8 cellular contexts compared by ENCODE assay signal in the genomic region with DNA sequence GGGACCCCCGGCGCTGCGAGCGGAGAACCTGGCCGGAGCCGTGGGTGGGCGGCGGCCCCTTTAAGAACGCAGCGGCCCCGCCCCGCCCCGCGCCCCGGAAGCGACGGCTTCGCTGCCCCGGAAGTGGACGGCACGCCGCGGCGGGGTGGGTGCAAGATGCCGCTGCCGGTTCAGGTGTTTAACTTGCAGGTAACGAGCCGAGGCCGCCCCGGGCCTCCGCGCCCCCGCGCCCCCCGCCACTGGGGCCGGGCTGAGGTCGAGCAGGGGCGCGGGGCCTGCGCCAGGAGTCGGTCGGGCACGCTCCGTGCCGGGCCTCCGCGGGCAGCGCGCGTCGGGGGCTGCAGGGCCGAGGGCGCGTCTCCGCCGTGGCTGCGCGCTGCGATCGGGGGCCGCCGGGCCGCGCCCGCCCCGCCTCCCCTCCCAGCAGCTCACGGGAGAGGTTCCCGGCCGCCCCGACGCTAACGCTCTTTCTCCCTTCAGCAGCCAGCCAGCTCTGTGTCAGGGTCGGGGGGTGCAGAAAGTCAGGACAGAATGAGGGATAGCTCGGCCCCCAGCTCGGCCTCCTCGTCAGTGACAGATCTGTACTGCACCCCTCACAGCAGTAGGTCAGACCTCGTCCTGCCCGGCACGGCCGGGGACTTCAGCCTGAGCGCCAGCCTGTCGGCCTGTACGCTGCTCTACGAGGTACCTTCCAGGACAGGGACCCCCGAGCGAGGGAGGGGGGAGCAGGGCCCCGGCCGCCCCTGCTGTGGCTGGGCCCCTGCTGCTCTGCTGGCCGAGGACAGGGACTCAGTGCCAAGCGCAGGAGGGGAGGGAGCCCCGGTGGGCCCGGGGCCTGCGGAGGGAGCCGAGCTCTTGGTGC. TPM values are rescaled to one million over a fixed set of nuclear protein-coding genes. Genes with fewer than 3 reads are reported as not detected.
DNase-seq lines count a peak whose midpoint lies in the region; ATAC-seq and TF ChIP-seq lines count a peak whose summit lies in the region.

GPS1 (plus strand) TSS at position 123 of the 862 bp plus-strand sequence; CDS start at position 157, 34 bp downstream.
RFNG (minus strand) TSS at position 36 of the 862 bp plus-strand sequence. CDS start 45 bp downstream, outside the sequence.

- WGBS in lung, 2 donors = 1% methylated on average over 72 to 94 of the region's 94 CpGs

- CTCF ChIA-PET in activated CD4-positive, alpha-beta memory T cell treated with anti-CD3 and anti-CD28 coated beads for 36 hours (lab: Charles Lee) = interaction anchor here (1.0 to 1.5 kb wide), 2 partner anchors 21 to 92 kb away, joined by 4 to 6 read pairs; partner anchors contain the start of gene RAC3

- H3K4me1 Mint-ChIP-seq in HFFc6 (ENCODE audit: low read depth) = peaks cover 10% of the 10 kb centered on the region; the same call in 1 of the 2 replicates
- H3K4me1 Mint-ChIP-seq in activated CD4-positive, alpha-beta memory T cell treated with anti-CD3 and anti-CD28 coated beads for 36 hours (ENCODE audit: low read depth) = peaks cover 21% of the 10 kb centered on the region

- no peak for TF ChIP-seq CTCF in HFFc6 (IDR thresholded peaks at IDR 0.05)
- no peak for TF ChIP-seq CTCF in lung (IDR thresholded peaks at IDR 0.05; ENCODE audit: control extremely low read depth, extremely low read depth)

- DNase-seq in EH (ENCODE audit: low read depth) (peak; percentile 62), HFFc6 (no peak), NCI-H345 (lab: John Stamatoyannopoulos, UW) (peak; percentile 87), ecto neural progenitor cell (ENCODE audit: low spot score) (peak; percentile 88), lung (ENCODE audit: low spot score) (peak; percentile 81)
- DNase-seq in activated CD4-positive, alpha-beta memory T cell treated with anti-CD3 and anti-CD28 coated beads for 36 hours = peak; percentile 86
- DNase-seq in stimulated activated CD4-positive, alpha-beta T cell treated with anti-CD3 and anti-CD28 coated beads, TNF-alpha, amount 100 ng/mL, for 1 hour (ENCODE audit: low read depth in 3 of 3, low spot score in 1 of 3) = peak; percentile 47 to 84 (median 50)

- H3K27ac Mint-ChIP-seq in HFFc6 = peak within 1 kb of the TSS; percentile 77
- H3K27ac Mint-ChIP-seq in activated CD4-positive, alpha-beta memory T cell treated with anti-CD3 and anti-CD28 coated beads for 36 hours = no peak within 1 kb of the TSS

- H3K27ac ChIP-seq in lung (ENCODE audit: low read depth in 1 of 2, low read length in 1 of 2) = peak within 1 kb of the TSS; percentile 30 to 47

- intact Hi-C loops in activated CD4-positive, alpha-beta memory T cell treated with anti-CD3 and anti-CD28 coated beads for 36 hours (cut with micrococcal nuclease) = no loop called here

- H3K27me3 ChIP-seq in lung (ENCODE audit: control insufficient read depth, insufficient read depth) = no peaks in the 10 kb centered on the region

- H3K9me3 ChIP-seq in lung (ENCODE audit: control insufficient read depth in 2 of 2, insufficient read depth in 1 of 2, low read length in 1 of 2) = no peaks in the 10 kb centered on the region

- peak within 1 kb of the TSS; percentile 74 for H3K4me3 ChIP-seq in lung

- POLR2A ChIA-PET in activated CD4-positive, alpha-beta memory T cell treated with anti-CD3 and anti-CD28 coated beads for 36 hours (lab: Charles Lee) = interaction anchor here (1.0 to 3.0 kb wide), 3 partner anchors 12 to 46 kb away, joined by 3 to 9 read pairs (median 4); partner anchors contain the start of genes DCXR and FASN

- no peaks in the 10 kb centered on the region for H3K27me3 Mint-ChIP-seq in HFFc6 (ENCODE audit: insufficient read depth)
- H3K27me3 Mint-ChIP-seq in activated CD4-positive, alpha-beta memory T cell treated with anti-CD3 and anti-CD28 coated beads for 36 hours = no peaks in the 10 kb centered on the region

- H3K4me3 Mint-ChIP-seq in HFFc6 = peak within 1 kb of the TSS; percentile 90
- H3K4me3 Mint-ChIP-seq in activated CD4-positive, alpha-beta memory T cell treated with anti-CD3 and anti-CD28 coated beads for 36 hours = peak within 1 kb of the TSS; percentile 83

- no peaks in the 10 kb centered on the region for H3K9me3 Mint-ChIP-seq in HFFc6
- no peaks in the 10 kb centered on the region for H3K9me3 Mint-ChIP-seq in activated CD4-positive, alpha-beta memory T cell treated with anti-CD3 and anti-CD28 coated beads for 36 hours

- peaks cover 5% of the 10 kb centered on the region; the same call in 1 of the 2 replicates for H3K36me3 Mint-ChIP-seq in HFFc6 (ENCODE audit: low read depth)
- peaks cover 2% of the 10 kb centered on the region for H3K36me3 Mint-ChIP-seq in activated CD4-positive, alpha-beta memory T cell treated with anti-CD3 and anti-CD28 coated beads for 36 hours

- H3K4me1 ChIP-seq in lung (ENCODE audit: control insufficient read depth in 2 of 2, insufficient read depth in 2 of 2, low read length in 2 of 2) = peaks cover 4 to 12% of the 10 kb centered on the region in 2 donors

- ATAC-seq in lung (ENCODE audit: insufficient read depth, low FRiP score) (peak; percentile 64), HG03342 (IDR thresholded peaks at IDR 0.05; ENCODE audit: unreplicated experiment) (no peak)

- H3K36me3 ChIP-seq in lung (ENCODE audit: control insufficient read depth in 2 of 2, insufficient read depth in 2 of 2, low read length in 2 of 2) = peaks cover 0 to 57% of the 10 kb centered on the region in 2 donors

RNA-seq across cellular contexts. Expression of gene GPS1, which starts in this region (rescaled TPM):
- total RNA-seq in HFFc6 (2021; fragmentation: NEBNext Ultra II Directional; extraction: Animal tissue kit (Norgen Biotek cat#: 25700)) = 100 to 1,000 TPM; 127 to 144 (median 141) TPM
- total RNA-seq in activated CD4-positive, alpha-beta memory T cell treated with anti-CD3 and anti-CD28 coated beads for 36 hours = 10 to 100 TPM; 86.8 to 89.1 TPM
- total RNA-seq in lung = 100 to 1,000 TPM in 1 of 2 donors, 10 to 100 TPM in 1; 71.0 to 102 TPM
- polyA plus RNA-seq in lung = 10 to 100 TPM; 79.0 to 99.8 TPM

RNA-seq across cellular contexts. Expression of gene RFNG, which starts in this region (rescaled TPM):
- total RNA-seq in HFFc6 (2021; fragmentation: NEBNext Ultra II Directional; extraction: Animal tissue kit (Norgen Biotek cat#: 25700)) = 10 to 100 TPM; 37.6 to 48.5 (median 40.1) TPM
- total RNA-seq in activated CD4-positive, alpha-beta memory T cell treated with anti-CD3 and anti-CD28 coated beads for 36 hours = 10 to 100 TPM; 16.5 to 17.5 TPM
- total RNA-seq in lung = 10 to 100 TPM; 34.7 to 37.5 TPM
- 10 to 100 TPM; 29.1 to 38.2 TPM for polyA plus RNA-seq in lung
